19 cellular contexts compared by ENCODE assay signal in the genomic region with DNA sequence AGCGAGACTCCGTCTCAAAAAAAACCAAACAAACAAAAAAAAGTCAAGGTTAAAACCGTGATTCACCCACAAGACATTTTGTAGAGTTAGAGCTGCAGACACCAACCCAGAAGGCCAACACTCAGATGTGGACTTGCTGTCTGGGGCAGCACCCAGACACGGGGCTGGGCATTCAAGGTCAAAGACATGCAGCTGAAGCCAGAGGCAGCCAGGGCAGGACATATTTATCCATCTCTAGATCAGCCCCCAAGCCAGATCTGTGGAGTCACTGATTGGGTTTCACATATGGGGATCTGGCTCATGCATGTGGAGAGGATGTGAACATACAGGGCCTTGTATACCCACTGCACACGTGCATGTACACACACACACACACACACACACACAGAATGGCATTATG. TPM values are rescaled to one million over a fixed set of nuclear protein-coding genes. Genes with fewer than 3 reads are reported as not detected.
DNase-seq lines count a peak whose midpoint lies in the region; ATAC-seq, FAIRE-seq and TF ChIP-seq lines count a peak whose summit lies in the region.
"Had no signal": no experiment of that assay in that cellular context is flagged by ENCODE, and none has a peak within 500 bp of the region (broad histone marks: within the 10 kb centered on the region; RNA-seq: fewer than 3 reads in every experiment).

No MANE protein-coding gene starts in this region.

- TF ChIP-seq CTCF in endothelial cell (IDR thresholded peaks at IDR 0.05; ENCODE audit: unreplicated experiment) (no peak), pancreas (IDR thresholded peaks at IDR 0.05) (no peak)

- peaks cover 7% of the 10 kb centered on the region for H3K27me3 Mint-ChIP-seq in endothelial cell (ENCODE audit: unreplicated experiment)
- H3K27me3 Mint-ChIP-seq in activated CD4-positive, alpha-beta T cell treated with anti-CD3 and anti-CD28 coated beads, Interleukin-2, amount 10 ng/mL, durations not matched to agents 7 days and 5 days: peaks cover 14% of the 10 kb centered on the region

- no peaks in the 10 kb centered on the region for H3K36me3 ChIP-seq in pancreas
- H3K36me3 ChIP-seq: BLaER1 treated with 17β-estradiol and CSF1 and Interleukin-3, amounts not matched to agents 10 nM and 100 nM; HAP-1 had no signal

- in situ Hi-C loops in Caki2 (cut with HindIII; ENCODE audit: low pct_unique_long_range_greater_than_20kb, low sequenced_read_pairs): no loop called here

- peak overlapping the region; percentile 24 for H3K27ac Mint-ChIP-seq in endothelial cell (ENCODE audit: unreplicated experiment)
- H3K27ac Mint-ChIP-seq in activated CD4-positive, alpha-beta T cell treated with anti-CD3 and anti-CD28 coated beads, Interleukin-2, amount 10 ng/mL, durations not matched to agents 7 days and 5 days: no peak overlapping the region
- H3K27ac Mint-ChIP-seq: CD8-positive, alpha-beta T cell had no signal

- no peaks in the 10 kb centered on the region for H3K27me3 ChIP-seq in pancreas

- no peaks in the 10 kb centered on the region for H3K4me1 Mint-ChIP-seq in endothelial cell (ENCODE audit: unreplicated experiment)
- no peaks in the 10 kb centered on the region for H3K4me1 Mint-ChIP-seq in activated CD4-positive, alpha-beta T cell treated with anti-CD3 and anti-CD28 coated beads, Interleukin-2, amount 10 ng/mL, durations not matched to agents 7 days and 5 days

- peak in 3 of 4 donors; percentile 30 to 84 (median 49) for ATAC-seq in pancreas
- ATAC-seq: CD8-positive, alpha-beta T cell had no signal

- no peak overlapping the region for H3K4me3 ChIP-seq in pancreas
- H3K4me3 ChIP-seq: BLaER1 treated with 17β-estradiol and CSF1 and Interleukin-3, amounts not matched to agents 10 nM and 100 nM; HAP-1 had no signal

- CTCF ChIA-PET in activated CD4-positive, alpha-beta T cell treated with anti-CD3 and anti-CD28 coated beads, Interleukin-2, amount 10 ng/mL, durations not matched to agents 7 days and 5 days (lab: Charles Lee): no interaction called here

- H3K36me3 Mint-ChIP-seq in endothelial cell (ENCODE audit: low read depth, unreplicated experiment): no peaks in the 10 kb centered on the region
- no peaks in the 10 kb centered on the region for H3K36me3 Mint-ChIP-seq in activated CD4-positive, alpha-beta T cell treated with anti-CD3 and anti-CD28 coated beads, Interleukin-2, amount 10 ng/mL, durations not matched to agents 7 days and 5 days (ENCODE audit: low read depth)
- H3K36me3 Mint-ChIP-seq: CD8-positive, alpha-beta T cell had no signal

- POLR2A ChIA-PET in activated CD4-positive, alpha-beta T cell treated with anti-CD3 and anti-CD28 coated beads, Interleukin-2, amount 10 ng/mL, durations not matched to agents 7 days and 5 days (lab: Charles Lee): no interaction called here

- FAIRE-seq in pancreas (lab: Jason Lieb, UNC): no peak
- FAIRE-seq: GM12891 had no signal

- peaks cover 6% of the 10 kb centered on the region for H3K9me3 Mint-ChIP-seq in endothelial cell (ENCODE audit: unreplicated experiment)
- no peaks in the 10 kb centered on the region for H3K9me3 Mint-ChIP-seq in activated CD4-positive, alpha-beta T cell treated with anti-CD3 and anti-CD28 coated beads, Interleukin-2, amount 10 ng/mL, durations not matched to agents 7 days and 5 days
- H3K9me3 Mint-ChIP-seq: CD8-positive, alpha-beta T cell had no signal

- intact Hi-C loops in pancreas (cut with DNase I): no loop called here

- 34 to 44% methylated on average over 5 of the region's 5 CpGs for WGBS in pancreas, 2 donors

- peaks cover 0 to 4% (median 0%) of the 10 kb centered on the region in 3 donors for H3K4me1 ChIP-seq in pancreas
- H3K4me1 ChIP-seq: HAP-1 had no signal

- H3K27ac ChIP-seq in pancreas: no peak overlapping the region
- H3K27ac ChIP-seq: BLaER1 treated with 17β-estradiol and CSF1 and Interleukin-3, amounts not matched to agents 10 nM and 100 nM had no signal

- DNase-seq in Caki2 (ENCODE audit: low read depth) (peak; percentile 31), SK-N-DZ (ENCODE audit: low spot score) (peak; percentile 29), endothelial cell (ENCODE audit: low spot score) (no peak), pancreas (no peak), NCI-H146 (lab: John Stamatoyannopoulos, UW) (no peak), NCI-H1092 treated with DMSO at 0.1 percent for 48 hours (lab: John Stamatoyannopoulos, UW) (no peak), SHP77 treated with DMSO at 0.1 percent for 48 hours (lab: John Stamatoyannopoulos, UW) (no peak)
- DNase-seq in activated CD4-positive, alpha-beta T cell treated with anti-CD3 and anti-CD28 coated beads, Interleukin-2, amount 10 ng/mL, durations not matched to agents 7 days and 5 days: no peak
- DNase-seq: CD8-positive, alpha-beta T cell; NCI-H1105; NCI-H1694 treated with DMSO at 0.1 percent for 48 hours; NCI-H510A treated with DMSO at 0.1 percent for 48 hours; NCI-H82; SIG-M5 had no signal

- no peaks in the 10 kb centered on the region for H3K9me3 ChIP-seq in pancreas
- H3K9me3 ChIP-seq: HAP-1 had no signal

- H3K4me3 Mint-ChIP-seq in endothelial cell (ENCODE audit: unreplicated experiment): no peak overlapping the region
- no peak overlapping the region for H3K4me3 Mint-ChIP-seq in activated CD4-positive, alpha-beta T cell treated with anti-CD3 and anti-CD28 coated beads, Interleukin-2, amount 10 ng/mL, durations not matched to agents 7 days and 5 days
- H3K4me3 Mint-ChIP-seq: CD8-positive, alpha-beta T cell had no signal

RNA-seq across cellular contexts. Expression of gene KLK15, which starts 3.6 kb away (rescaled TPM):
- not detected in 2 replicates for total RNA-seq in Caki2 (2014; rRNA removed; shearing (Covaris generic); ENCODE audit: low replicate concordance)
- 0.45 and 0.53 TPM in 2 replicates for polyA plus RNA-seq in SK-N-DZ (2014; cell fraction: cytosol; rRNA removed)
- polyA plus RNA-seq in SK-N-DZ (2014; cell fraction: nucleus; rRNA removed): 0.65 TPM in 1 of 2 replicates, not detected in the other
- total RNA-seq in endothelial cell (ENCODE audit: unreplicated experiment) (not detected), pancreas (not detected)
- under 1 TPM; 0.07 to 0.27 TPM for polyA plus RNA-seq in pancreas
- not detected for total RNA-seq in activated CD4-positive, alpha-beta T cell treated with anti-CD3 and anti-CD28 coated beads, Interleukin-2, amount 10 ng/mL, durations not matched to agents 7 days and 5 days
- total RNA-seq: A673; CD8-positive, alpha-beta T cell; RPMI7951 had no signal

RNA-seq across cellular contexts. Expression of gene KLK1, which starts 6.2 kb away (rescaled TPM):
- total RNA-seq in Caki2 (2014; rRNA removed; shearing (Covaris generic); ENCODE audit: low replicate concordance): not detected in 2 replicates
- 0.74 and 2.4 TPM in 2 replicates for polyA plus RNA-seq in SK-N-DZ (2014; cell fraction: cytosol; rRNA removed)
- polyA plus RNA-seq in SK-N-DZ (2014; cell fraction: nucleus; rRNA removed): 0.21 and 1.4 TPM in 2 replicates
- total RNA-seq in endothelial cell (ENCODE audit: unreplicated experiment) (2.7 TPM), pancreas (1,000 to 10,000 TPM in 3 of 6 donors, 100 to 1,000 TPM in 3; 607 to 1,981 (median 1,041) TPM)
- polyA plus RNA-seq in pancreas: 100 to 1,000 TPM; 683 to 756 TPM
- total RNA-seq in activated CD4-positive, alpha-beta T cell treated with anti-CD3 and anti-CD28 coated beads, Interleukin-2, amount 10 ng/mL, durations not matched to agents 7 days and 5 days: 1 to 10 TPM in 1 of 2 experiments, under 1 TPM in 1; 0.75 to 1.1 TPM
- total RNA-seq: A673; CD8-positive, alpha-beta T cell; RPMI7951 had no signal

RNA-seq across cellular contexts. Expression of gene KLK3, which starts 24.9 kb away (rescaled TPM):
- total RNA-seq in Caki2 (2014; rRNA removed; shearing (Covaris generic); ENCODE audit: low replicate concordance): not detected in 2 replicates
- 0.08 and 1.5 TPM in 2 replicates for polyA plus RNA-seq in SK-N-DZ (2014; cell fraction: cytosol; rRNA removed)
- 1.4 and 2.5 TPM in 2 replicates for polyA plus RNA-seq in SK-N-DZ (2014; cell fraction: nucleus; rRNA removed)
- total RNA-seq in endothelial cell (ENCODE audit: unreplicated experiment) (not detected), pancreas (not detected)
- under 1 TPM; 0.05 to 0.27 TPM for polyA plus RNA-seq in pancreas
- not detected for total RNA-seq in activated CD4-positive, alpha-beta T cell treated with anti-CD3 and anti-CD28 coated beads, Interleukin-2, amount 10 ng/mL, durations not matched to agents 7 days and 5 days
- total RNA-seq: A673; CD8-positive, alpha-beta T cell; RPMI7951 had no signal

RNA-seq across cellular contexts. Expression of gene ACP4, which starts 39.6 kb away (rescaled TPM):
- total RNA-seq in Caki2 (2014; rRNA removed; shearing (Covaris generic); ENCODE audit: low replicate concordance): not detected in 2 replicates
- not detected in 2 replicates for polyA plus RNA-seq in SK-N-DZ (2014; cell fraction: cytosol; rRNA removed)
- not detected in 2 replicates for polyA plus RNA-seq in SK-N-DZ (2014; cell fraction: nucleus; rRNA removed)
- total RNA-seq in endothelial cell (ENCODE audit: unreplicated experiment) (not detected), pancreas (not detected)
- polyA plus RNA-seq in pancreas: not detected
- total RNA-seq in activated CD4-positive, alpha-beta T cell treated with anti-CD3 and anti-CD28 coated beads, Interleukin-2, amount 10 ng/mL, durations not matched to agents 7 days and 5 days: not detected
- total RNA-seq: A673; CD8-positive, alpha-beta T cell; RPMI7951 had no signal

RNA-seq across cellular contexts. Expression of gene KLK2, which starts 43.4 kb away (rescaled TPM):
- total RNA-seq in Caki2 (2014; rRNA removed; shearing (Covaris generic); ENCODE audit: low replicate concordance): not detected in 2 replicates
- 0.07 TPM in 1 of 2 replicates, not detected in the other for polyA plus RNA-seq in SK-N-DZ (2014; cell fraction: cytosol; rRNA removed)
- polyA plus RNA-seq in SK-N-DZ (2014; cell fraction: nucleus; rRNA removed): 2.7 TPM in 1 of 2 replicates, not detected in the other
- total RNA-seq in endothelial cell (ENCODE audit: unreplicated experiment) (not detected), pancreas (not detected)
- polyA plus RNA-seq in pancreas: under 1 TPM; 0.09 to 0.27 TPM
- not detected for total RNA-seq in activated CD4-positive, alpha-beta T cell treated with anti-CD3 and anti-CD28 coated beads, Interleukin-2, amount 10 ng/mL, durations not matched to agents 7 days and 5 days
- total RNA-seq: A673; CD8-positive, alpha-beta T cell; RPMI7951 had no signal

Comparison
In these comparisons a context has a peak if more than half of its experiments do, and no peak if none do; other contexts are left out.
1. DNase-seq: peak in Caki2 (single experiment) and SK-N-DZ (single experiment); none in endothelial cell (single experiment), pancreas (0 of 6), activated CD4-positive, alpha-beta T cell treated with anti-CD3 and anti-CD28 coated beads, Interleukin-2, amount 10 ng/mL, durations not matched to agents 7 days and 5 days (single experiment), NCI-H146 (single experiment), NCI-H1092 treated with DMSO at 0.1 percent for 48 hours (single experiment) and SHP77 treated with DMSO at 0.1 percent for 48 hours (single experiment).
2. RNA of gene KLK1, which starts 6.2 kb away (total RNA-seq): 607 to 1,981 TPM in pancreas; 2.7 TPM in endothelial cell (single experiment), 0.75 to 1.1 TPM in activated CD4-positive, alpha-beta T cell treated with anti-CD3 and anti-CD28 coated beads, Interleukin-2, amount 10 ng/mL, durations not matched to agents 7 days and 5 days and not detected in Caki2; every median in the first group is over 100 times any median in the second.